ENCODE assay signal across 16 cellular contexts in the genomic region with DNA sequence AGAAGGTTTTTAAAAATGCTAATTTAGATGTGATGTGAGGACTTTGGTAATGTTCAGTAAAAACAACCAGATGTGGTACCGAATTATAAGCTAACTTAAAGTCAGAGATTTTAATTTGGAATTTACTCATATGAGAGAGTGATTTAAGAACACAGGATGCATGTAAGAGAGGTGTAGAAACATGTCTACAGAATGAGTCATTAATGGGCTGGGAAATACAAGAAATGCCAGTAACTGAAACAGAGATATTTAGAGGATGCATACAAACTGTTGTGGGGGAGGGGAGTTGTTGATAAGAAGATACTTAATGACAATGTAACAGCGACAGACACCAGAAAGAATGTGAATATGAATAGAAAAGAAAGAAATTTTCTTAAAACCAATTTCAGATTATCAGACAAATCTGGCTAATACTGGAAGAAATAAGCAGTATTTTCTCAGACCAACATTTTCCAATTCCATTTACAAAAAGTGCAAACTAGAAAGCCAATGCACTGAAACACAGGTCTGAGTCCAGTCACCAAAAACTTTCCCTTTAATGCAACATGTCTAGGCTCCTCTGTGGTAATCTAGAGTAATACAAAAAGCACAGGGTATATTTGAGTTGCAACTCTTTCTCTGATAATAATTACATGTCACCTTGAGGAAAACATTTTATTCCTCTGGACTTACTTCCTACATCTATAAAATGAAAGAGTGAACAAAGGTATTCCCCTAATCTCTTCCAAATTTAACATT.
DNase-seq lines count a peak whose midpoint lies in the region; ATAC-seq and TF ChIP-seq lines count a peak whose summit lies in the region.
"Had no signal": no experiment of that assay in that cellular context is flagged by ENCODE, and none has a peak within 500 bp of the region (broad histone marks: within the 10 kb centered on the region; RNA-seq: fewer than 3 reads in every experiment).

No MANE protein-coding gene starts in this region.

- H3K27ac Mint-ChIP-seq in GM23338, result no peak overlapping the region; the same call in 1 of the 2 replicates
- peak overlapping the region; percentile 64 for H3K27ac Mint-ChIP-seq in activated T-helper 2 cell treated with anti-CD3 and anti-CD28 coated beads, Interferon-gamma antibody, Interleukin-2, Interleukin-4, amounts not matched to agents 10 μg/mL and 5 μg/mL and 100 μg/mL, durations not matched to agents 14 hours and 24 hours and 36 hours

- 84% methylated on average over 1 of the region's 2 CpGs for WGBS in mesenchymal stem cell

- H3K27me3 ChIP-seq in GM23338 (ENCODE audit: insufficient read depth) (no peaks in the 10 kb centered on the region), mesenchymal stem cell (ENCODE audit: control insufficient read depth in 1 of 2, insufficient read depth in 1 of 2, low read length in 2 of 2) (no peaks in the 10 kb centered on the region)
- H3K27me3 ChIP-seq: SJSA1, stomach had no signal

- H3K9me3 ChIP-seq in mesenchymal stem cell (ENCODE audit: control insufficient read depth, low read length), result no peaks in the 10 kb centered on the region
- H3K9me3 ChIP-seq: SJSA1, stomach had no signal

- in situ Hi-C loops in GM13976 (cut with MboI; ENCODE audit: low sequenced_read_pairs, unreplicated experiment), result no loop called here

- no peak overlapping the region for H4K91ac ChIP-seq in mesenchymal stem cell (ENCODE audit: low read length)

- H2BK5ac ChIP-seq in mesenchymal stem cell (ENCODE audit: low read depth, low read length, poor library complexity, severe bottlenecking), result no peak overlapping the region

- H2BK15ac ChIP-seq in mesenchymal stem cell (ENCODE audit: low read depth, poor library complexity, severe bottlenecking), result no peak overlapping the region

- DNase-seq in NCI-H2196 (lab: John Stamatoyannopoulos, UW; ENCODE audit: unreplicated experiment) (peak; percentile 2), NCI-H2196 treated with DMSO at 0.1 percent for 48 hours (lab: John Stamatoyannopoulos, UW; ENCODE audit: unreplicated experiment) (no peak), GM23338 (ENCODE audit: low spot score) (peak; percentile 10), mesenchymal stem cell (peak; percentile 61), Right ventricle myocardium inferior (ENCODE audit: missing footprints) (no peak), NCI-H1694 treated with DMSO at 0.1 percent for 48 hours (lab: John Stamatoyannopoulos, UW) (no peak), GM13976 (ENCODE audit: low spot score) (no peak)
- DNase-seq in activated T-helper 2 cell treated with anti-CD3 and anti-CD28 coated beads, Interferon-gamma antibody, Interleukin-2, Interleukin-4, amounts not matched to agents 10 μg/mL and 5 μg/mL and 100 μg/mL, durations not matched to agents 14 hours and 24 hours and 36 hours (ENCODE audit: low spot score), result no peak
- DNase-seq: 8988T; amygdala; mammary epithelial cell; NCI-H2081 treated with DMSO at 0.1 percent for 48 hours; NK-92 treated with Interleukin-12 subunit alpha and Interleukin-12 subunit beta, amount 100 ng/mL, for 24 hours; stomach had no signal

- no peak overlapping the region for H3K4me3 Mint-ChIP-seq in GM23338
- H3K4me3 Mint-ChIP-seq in activated T-helper 2 cell treated with anti-CD3 and anti-CD28 coated beads, Interferon-gamma antibody, Interleukin-2, Interleukin-4, amounts not matched to agents 10 μg/mL and 5 μg/mL and 100 μg/mL, durations not matched to agents 14 hours and 24 hours and 36 hours (ENCODE audit: low read depth), result no peak overlapping the region

- no peak overlapping the region for H2BK120ac ChIP-seq in mesenchymal stem cell (ENCODE audit: low read depth, low read length)

- H3K14ac ChIP-seq in mesenchymal stem cell (ENCODE audit: low read length in 2 of 2), result no peak overlapping the region

- H3K18ac ChIP-seq in mesenchymal stem cell (ENCODE audit: low read depth in 1 of 2, low read length in 2 of 2), result no peak overlapping the region

- H3K9me3 Mint-ChIP-seq in GM23338, result no peaks in the 10 kb centered on the region
- H3K9me3 Mint-ChIP-seq in activated T-helper 2 cell treated with anti-CD3 and anti-CD28 coated beads, Interferon-gamma antibody, Interleukin-2, Interleukin-4, amounts not matched to agents 10 μg/mL and 5 μg/mL and 100 μg/mL, durations not matched to agents 14 hours and 24 hours and 36 hours, result no peaks in the 10 kb centered on the region

- no peak overlapping the region for H3K4me3 ChIP-seq in GM23338
- H3K4me3 ChIP-seq in mesenchymal stem cell (ENCODE audit: insufficient read depth in 1 of 2, low read depth in 1 of 2, low read length in 2 of 2), result no peak overlapping the region
- H3K4me3 ChIP-seq: coronary artery, SJSA1, stomach had no signal

- peaks cover 12% of the 10 kb centered on the region for H3K4me1 Mint-ChIP-seq in GM23338
- peaks cover 13% of the 10 kb centered on the region for H3K4me1 Mint-ChIP-seq in activated T-helper 2 cell treated with anti-CD3 and anti-CD28 coated beads, Interferon-gamma antibody, Interleukin-2, Interleukin-4, amounts not matched to agents 10 μg/mL and 5 μg/mL and 100 μg/mL, durations not matched to agents 14 hours and 24 hours and 36 hours (ENCODE audit: low read depth)

- ATAC-seq in GM23338 (no peak), Right ventricle myocardium inferior (no peak)

- H3K36me3 ChIP-seq in GM23338 (ENCODE audit: insufficient read depth) (peaks cover 8% of the 10 kb centered on the region; the same call in 1 of the 2 replicates), mesenchymal stem cell (ENCODE audit: control insufficient read depth in 1 of 2, insufficient read depth in 2 of 2, low read depth in 1 of 2, low read length in 2 of 2) (no peaks in the 10 kb centered on the region)
- H3K36me3 ChIP-seq: SJSA1 had no signal

- H2AFZ ChIP-seq in GM23338, result no peak overlapping the region
- H2AFZ ChIP-seq in mesenchymal stem cell (ENCODE audit: low read depth, low read length), result no peak overlapping the region

- no peak overlapping the region for H2AK5ac ChIP-seq in mesenchymal stem cell (ENCODE audit: low read length, severe bottlenecking)

- H3K23ac ChIP-seq in mesenchymal stem cell (ENCODE audit: low read length in 2 of 2), result no peak overlapping the region

- H3K27me3 Mint-ChIP-seq in GM23338 (ENCODE audit: insufficient read depth, low read depth, poor library complexity), result no peaks in the 10 kb centered on the region
- no peaks in the 10 kb centered on the region for H3K27me3 Mint-ChIP-seq in activated T-helper 2 cell treated with anti-CD3 and anti-CD28 coated beads, Interferon-gamma antibody, Interleukin-2, Interleukin-4, amounts not matched to agents 10 μg/mL and 5 μg/mL and 100 μg/mL, durations not matched to agents 14 hours and 24 hours and 36 hours (ENCODE audit: low read depth)

- no peak overlapping the region for H4K8ac ChIP-seq in mesenchymal stem cell (ENCODE audit: low read length)

- H4K20me1 ChIP-seq in GM23338 (replicated peaks; ENCODE audit: insufficient read depth), result no peaks in the 10 kb centered on the region

- no peak for TF ChIP-seq CTCF in GM23338 (conservative IDR thresholded peaks at IDR 0.05; ENCODE audit: low read depth in 2 of 2)
- no peak for TF ChIP-seq CTCF in GM13976 (IDR thresholded peaks at IDR 0.05; ENCODE audit: borderline replicate concordance, control extremely low read depth, extremely low read depth, insufficient read depth, missing control alignments)

- H3K4me2 ChIP-seq in GM23338, result peak overlapping the region; percentile 29; the same call in 1 of the 2 replicates
- H3K4me2 ChIP-seq in mesenchymal stem cell (ENCODE audit: low read length, poor library complexity, severe bottlenecking), result no peak overlapping the region

- peaks cover 22% of the 10 kb centered on the region; the same call in 2 of the 3 replicates for H3K36me3 Mint-ChIP-seq in GM23338 (ENCODE audit: low read depth)
- H3K36me3 Mint-ChIP-seq in activated T-helper 2 cell treated with anti-CD3 and anti-CD28 coated beads, Interferon-gamma antibody, Interleukin-2, Interleukin-4, amounts not matched to agents 10 μg/mL and 5 μg/mL and 100 μg/mL, durations not matched to agents 14 hours and 24 hours and 36 hours (ENCODE audit: low read depth), result peaks cover 20% of the 10 kb centered on the region

- H3K9ac ChIP-seq in mesenchymal stem cell (ENCODE audit: low read length), result no peak overlapping the region

- H3K79me1 ChIP-seq in mesenchymal stem cell (replicated peaks; ENCODE audit: low read length, poor library complexity, severe bottlenecking), result peaks cover 5% of the 10 kb centered on the region

- intact Hi-C loops in activated T-helper 2 cell treated with anti-CD3 and anti-CD28 coated beads, Interferon-gamma antibody, Interleukin-2, Interleukin-4, amounts not matched to agents 10 μg/mL and 5 μg/mL and 100 μg/mL, durations not matched to agents 14 hours and 24 hours and 36 hours (cut with micrococcal nuclease), result no loop called here
- intact Hi-C loops in Right ventricle myocardium inferior (cut with DNase I), result no loop called here

- peaks cover 7% of the 10 kb centered on the region; the same call in 1 of the 2 replicates for H3K4me1 ChIP-seq in GM23338 (ENCODE audit: insufficient read depth)
- H3K4me1 ChIP-seq in mesenchymal stem cell (ENCODE audit: control insufficient read depth, insufficient read depth, low read depth, low read length), result peaks cover 1% of the 10 kb centered on the region
- H3K4me1 ChIP-seq: SJSA1 had no signal

- H3K9me2 ChIP-seq in GM23338 (ENCODE audit: insufficient read depth), result no peaks in the 10 kb centered on the region

- no peaks in the 10 kb centered on the region for H3F3A ChIP-seq in GM23338 (replicated peaks; ENCODE audit: low read depth)

- no peak overlapping the region for H2BK12ac ChIP-seq in mesenchymal stem cell (ENCODE audit: low read length in 2 of 2)

- no peaks in the 10 kb centered on the region for H3K79me2 ChIP-seq in GM23338 (replicated peaks; ENCODE audit: insufficient read depth)

- H3K27ac ChIP-seq in GM23338 (ENCODE audit: low read depth), result peak overlapping the region; percentile 39; the same call in 1 of the 2 replicates
- H3K27ac ChIP-seq in mesenchymal stem cell (ENCODE audit: low read length, poor library complexity, severe bottlenecking), result peak overlapping the region; percentile 57
- H3K27ac ChIP-seq: coronary artery, SJSA1, stomach had no signal

- H3K4ac ChIP-seq in mesenchymal stem cell (ENCODE audit: low read depth in 1 of 2, low read length in 2 of 2), result no peak overlapping the region

TF ChIP-seq in GM23338, 12 proteins besides CTCF, POLR2A, EP300 and RAD21 (continues in another document):
- TF ChIP-seq JUNB (IDR thresholded peaks at IDR 0.05; ENCODE audit: unreplicated experiment) (no peak), POLR2AphosphoS5 (IDR thresholded peaks at IDR 0.05; ENCODE audit: low read depth) (no peak), ZNF114 (CRISPR knock-in tag; IDR thresholded peaks at IDR 0.05) (no peak), CREB1 (CRISPR knock-in tag; IDR thresholded peaks at IDR 0.05; ENCODE audit: low read depth) (no peak)

Comparison
In these comparisons a context has a peak if more than half of its experiments do, and no peak if none do; other contexts are left out.
1. DNase-seq: peak in NCI-H2196 (single experiment), GM23338 (single experiment) and mesenchymal stem cell (single experiment); none in NCI-H2196 treated with DMSO at 0.1 percent for 48 hours (single experiment), activated T-helper 2 cell treated with anti-CD3 and anti-CD28 coated beads, Interferon-gamma antibody, Interleukin-2, Interleukin-4, amounts not matched to agents 10 μg/mL and 5 μg/mL and 100 μg/mL, durations not matched to agents 14 hours and 24 hours and 36 hours (single experiment), Right ventricle myocardium inferior (single experiment), NCI-H1694 treated with DMSO at 0.1 percent for 48 hours (single experiment) and GM13976 (single experiment).